1 cellular context compared by ENCODE assay signal in genomic region chr21:25735221-25735894, GRCh38.
A peak's percentile ranks its signal among the peaks of the same experiment; 100 is the strongest.
TF ChIP-seq lines count a peak whose summit lies in the region.

No MANE protein-coding gene starts in this region.

TF ChIP-seq in SK-N-SH, 30 proteins besides CTCF, POLR2A, EP300 and RAD21 (continued from another document):
- TF ChIP-seq USF1 (IDR thresholded peaks at IDR 0.05; ENCODE audit: borderline replicate concordance, low read depth) (no peak), TCF12 (IDR thresholded peaks at IDR 0.05) (no peak), CHD2 (IDR thresholded peaks at IDR 0.05; ENCODE audit: low read length, partially characterized antibody) (peak; percentile 14), ELF1 (IDR thresholded peaks at IDR 0.05) (no peak; the same call in 1 of the 2 replicates), PBX3 (IDR thresholded peaks at IDR 0.05) (no peak), SIN3A (IDR thresholded peaks at IDR 0.05; ENCODE audit: borderline replicate concordance, low read depth, low read length) (no peak), TEAD4 (IDR thresholded peaks at IDR 0.05; ENCODE audit: borderline replicate concordance, insufficient read depth) (no peak), YY1 (IDR thresholded peaks at IDR 0.05; ENCODE audit: low read depth) (peak; percentile 83), MEF2A (IDR thresholded peaks at IDR 0.05; ENCODE audit: borderline replicate concordance, low read depth) (no peak), SMC3 (IDR thresholded peaks at IDR 0.05; ENCODE audit: low read depth, low read length) (no peak), FOSL2 (IDR thresholded peaks at IDR 0.05; ENCODE audit: borderline replicate concordance, low read depth) (no peak), REST (IDR thresholded peaks at IDR 0.05; ENCODE audit: low read depth, low read length) (no peak), EZH2phosphoT487 (IDR thresholded peaks at IDR 0.05; ENCODE audit: borderline replicate concordance, low read depth) (no peak), JUND (IDR thresholded peaks at IDR 0.05) (no peak), FOXJ3 (CRISPR knock-in tag; IDR thresholded peaks at IDR 0.05) (peak; percentile 53; the same call in 1 of the 2 replicates), RXRA (IDR thresholded peaks at IDR 0.05; ENCODE audit: borderline replicate concordance, low read depth) (no peak), GABPA (IDR thresholded peaks at IDR 0.05; ENCODE audit: low read depth) (peak; percentile 75), POLR2AphosphoS5 (IDR thresholded peaks at IDR 0.05; ENCODE audit: low read depth, low read length) (peak; percentile 42; the same call in 1 of the 2 replicates), FOXM1 (IDR thresholded peaks at IDR 0.05; ENCODE audit: low read depth) (no peak), ZBTB33 (IDR thresholded peaks at IDR 0.05; ENCODE audit: borderline replicate concordance, low read depth) (peak; percentile 37; the same call in 1 of the 2 replicates)
TF ChIP-seq in SK-N-SH: peak in this region for 8.
